ENCODE assay signal across 8 cellular contexts in the genomic region with DNA sequence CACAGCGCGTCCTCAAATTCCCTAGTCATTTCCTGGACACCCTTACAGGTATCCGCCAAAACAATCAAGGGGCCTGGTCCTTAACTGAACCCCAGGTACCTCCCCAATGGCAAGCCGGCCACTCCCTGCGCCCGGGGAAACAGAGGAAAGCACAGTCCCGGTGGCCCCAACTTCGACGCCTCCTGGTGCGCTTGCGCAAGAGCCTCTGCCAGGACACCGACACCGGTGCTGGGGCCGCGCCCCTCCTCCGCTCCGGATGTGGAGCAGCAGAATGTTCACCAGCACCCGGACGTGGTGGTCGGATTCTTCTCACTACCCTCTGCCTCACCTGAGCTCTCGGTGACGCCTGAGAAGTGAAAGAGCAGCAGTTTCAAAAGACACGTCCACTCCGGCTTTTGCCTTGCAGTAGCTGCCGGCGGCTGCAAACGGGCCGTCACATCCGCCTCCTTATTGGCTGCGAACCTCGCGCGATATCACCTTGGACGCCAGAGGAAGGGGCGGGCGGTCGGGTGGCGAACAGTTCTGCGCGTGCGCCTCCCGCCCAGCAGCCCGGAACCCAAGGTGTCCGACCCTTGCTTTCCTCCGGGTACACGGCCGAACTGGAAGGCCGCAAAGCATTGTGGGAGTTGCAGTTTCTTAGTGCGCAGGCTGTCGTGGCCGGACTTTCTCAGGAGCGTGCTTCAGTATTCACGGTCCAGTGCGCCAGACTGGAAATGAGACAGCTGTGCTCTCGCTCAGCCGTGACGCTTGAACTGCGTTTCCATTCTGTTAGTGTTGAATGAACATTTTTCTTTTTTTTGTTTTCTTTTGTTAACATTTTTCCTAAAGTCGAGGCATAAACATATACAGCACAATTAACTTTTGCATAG. TPM values are rescaled to one million over a fixed set of nuclear protein-coding genes. Genes with fewer than 3 reads are reported as not detected.
DNase-seq lines count a peak whose midpoint lies in the region; ATAC-seq and TF ChIP-seq lines count a peak whose summit lies in the region.

A gene with protein sequence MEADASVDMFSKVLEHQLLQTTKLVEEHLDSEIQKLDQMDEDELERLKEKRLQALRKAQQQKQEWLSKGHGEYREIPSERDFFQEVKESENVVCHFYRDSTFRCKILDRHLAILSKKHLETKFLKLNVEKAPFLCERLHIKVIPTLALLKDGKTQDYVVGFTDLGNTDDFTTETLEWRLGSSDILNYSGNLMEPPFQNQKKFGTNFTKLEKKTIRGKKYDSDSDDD (minus strand): TSS at position 423 of the 869 bp plus-strand sequence. CDS start 3,123 bp downstream, outside the sequence.

- WGBS in esophagus squamous epithelium, 2 donors: 0 to 1% methylated on average over 28 to 44 of the region's 59 CpGs

- peaks cover 50% of the 10 kb centered on the region for H3K4me1 Mint-ChIP-seq in activated T-cell treated with anti-CD3 and anti-CD28 coated beads, Interleukin-2, amount 50 U/mL, for 4 hours (ENCODE audit: low read depth)

- H3K9ac ChIP-seq in KMS-11: peak within 1 kb of the TSS; percentile 76

- CTCF ChIA-PET in Panc1 (lab: Charles Lee): interaction anchor here (0.6 kb wide), 1 partner anchor 9 kb away, joined by 3 read pairs; no protein-coding TSS in a partner anchor

- no peak for TF ChIP-seq CTCF in KMS-11 (conservative IDR thresholded peaks at IDR 0.05; ENCODE audit: low read depth, low read length)
- TF ChIP-seq CTCF in Panc1 (IDR thresholded peaks at IDR 0.05): no peak
- TF ChIP-seq CTCF in esophagus squamous epithelium (IDR thresholded peaks at IDR 0.05): peak in 2 of 6 experiments; percentile 3 to 34

- intact Hi-C loops in Panc1 (cut with micrococcal nuclease; ENCODE audit: unreplicated experiment): loop anchor here (5.0 kb wide), 1 partner anchor 154 kb away; a partner anchor contains a TSS
- intact Hi-C loops in esophagus squamous epithelium (cut with DNase I): loop anchor here (10.0 kb wide), 2 partner anchors 149 to 151 kb away; a partner anchor contains a TSS

- H4K20me1 ChIP-seq in KMS-11 (ENCODE audit: insufficient read depth): peaks cover 22% of the 10 kb centered on the region

- H3K4me3 ChIP-seq in KMS-11 (IDR thresholded peaks at IDR 0.05; ENCODE audit: insufficient read depth, low read depth, low read length) (peak within 1 kb of the TSS; percentile 86), Panc1 (ENCODE audit: low read depth in 2 of 2, low read length in 2 of 2) (peak within 1 kb of the TSS; percentile 89 to 96), esophagus squamous epithelium (peak within 1 kb of the TSS; percentile 69 to 96 (median 75))

- H3K27me3 Mint-ChIP-seq in activated T-cell treated with anti-CD3 and anti-CD28 coated beads, Interleukin-2, amount 50 U/mL, for 4 hours (ENCODE audit: low read depth): no peaks in the 10 kb centered on the region

- H3K36me3 Mint-ChIP-seq in activated T-cell treated with anti-CD3 and anti-CD28 coated beads, Interleukin-2, amount 50 U/mL, for 4 hours (ENCODE audit: insufficient read depth): peaks cover 14% of the 10 kb centered on the region

- peak within 1 kb of the TSS; percentile 40 for H3K27ac ChIP-seq in KMS-11
- H3K27ac ChIP-seq in Panc1 (ENCODE audit: low read length): peak within 1 kb of the TSS; percentile 94
- peak within 1 kb of the TSS; percentile 84 to 97 (median 94) for H3K27ac ChIP-seq in esophagus squamous epithelium

- ATAC-seq in GM21786 (IDR thresholded peaks at IDR 0.05; ENCODE audit: unreplicated experiment): peak; percentile 62
- peak; percentile 93 for ATAC-seq in Panc1
- peak; percentile 80 to 83 for ATAC-seq in activated T-cell treated with anti-CD3 and anti-CD28 coated beads, Interleukin-2, amount 50 U/mL, for 4 hours

- H3K27me3 ChIP-seq in KMS-11 (ENCODE audit: insufficient read depth, low read depth): no peaks in the 10 kb centered on the region
- no peaks in the 10 kb centered on the region for H3K27me3 ChIP-seq in Panc1 (ENCODE audit: control insufficient read depth, insufficient read depth, low read length)
- no peaks in the 10 kb centered on the region for H3K27me3 ChIP-seq in esophagus squamous epithelium

- H3K9me3 ChIP-seq in Panc1 (ENCODE audit: control insufficient read depth, insufficient read depth, low read depth, low read length) (no peaks in the 10 kb centered on the region), esophagus squamous epithelium (no peaks in the 10 kb centered on the region)

- POLR2A ChIA-PET in Panc1 (lab: Charles Lee): interaction anchor here (0.5 to 0.6 kb wide), 2 partner anchors 11 kb away, joined by 3 to 5 read pairs; no protein-coding TSS in a partner anchor

- in situ Hi-C loops in Panc1 (cut with HindIII; ENCODE audit: low pct_unique_long_range_greater_than_20kb, low sequenced_read_pairs): no loop called here

- H3K36me3 ChIP-seq in KMS-11 (ENCODE audit: insufficient read depth) (no peaks in the 10 kb centered on the region), Panc1 (ENCODE audit: control insufficient read depth, insufficient read depth, low read length) (peaks cover 12% of the 10 kb centered on the region), esophagus squamous epithelium (peaks cover 0 to 21% (median 11%) of the 10 kb centered on the region in 3 donors)

- peak within 1 kb of the TSS; percentile 83 for H2AFZ ChIP-seq in KMS-11 (ENCODE audit: low read depth)

- TF ChIP-seq POLR2A in esophagus squamous epithelium (IDR thresholded peaks at IDR 0.05): peak in 2 of 4 donors; percentile 34 to 69

- no TSS peak for BruUV-seq in Panc1 (replicated peaks; lab: Mats Ljungman, UMichigan)

- DNase-seq in DMS79 treated with DMSO at 0.1 percent for 48 hours (lab: John Stamatoyannopoulos, UW): peak; percentile 99
- peak; percentile 95 for DNase-seq in Panc1 (ENCODE audit: low read depth, low spot score)
- peak; percentile 95 for DNase-seq in activated T-cell treated with anti-CD3 and anti-CD28 coated beads, Interleukin-2, amount 50 U/mL, for 4 hours
- peak; percentile 96 for DNase-seq in esophagus squamous epithelium (lab: John Stamatoyannopoulos, UW)
- DNase-seq in myocyte (ENCODE audit: low read depth): peak; percentile 100
- DNase-seq in stimulated activated CD8-positive, alpha-beta memory T cell treated with anti-CD3 and anti-CD28 coated beads, Interleukin-7, amount 100 ng/mL, for 48 hours (ENCODE audit: extremely low read depth in 1 of 2, low read depth in 1 of 2): peak; percentile 94 to 96

- peaks cover 62% of the 10 kb centered on the region for H3K79me2 ChIP-seq in KMS-11 (ENCODE audit: insufficient read depth, low read depth)

- H3K4me1 ChIP-seq in KMS-11 (ENCODE audit: low read depth, poor library complexity, severe bottlenecking): peaks cover 40% of the 10 kb centered on the region
- peaks cover 32% of the 10 kb centered on the region; the same call in 1 of the 2 replicates for H3K4me1 ChIP-seq in Panc1 (ENCODE audit: control insufficient read depth, insufficient read depth, low read length)
- peaks cover 9 to 52% (median 32%) of the 10 kb centered on the region in 3 donors for H3K4me1 ChIP-seq in esophagus squamous epithelium

- H3K9me3 Mint-ChIP-seq in activated T-cell treated with anti-CD3 and anti-CD28 coated beads, Interleukin-2, amount 50 U/mL, for 4 hours: no peaks in the 10 kb centered on the region

- no peak within 1 kb of the TSS for H3K4me3 Mint-ChIP-seq in activated T-cell treated with anti-CD3 and anti-CD28 coated beads, Interleukin-2, amount 50 U/mL, for 4 hours

- peak within 1 kb of the TSS; percentile 99 for H3K4me2 ChIP-seq in KMS-11

RNA-seq across cellular contexts. Expression of the gene that starts here (rescaled TPM):
- total RNA-seq in Panc1 (2021; ENCODE audit: unreplicated experiment) (47.0 TPM), esophagus squamous epithelium (10 to 100 TPM; 32.8 to 56.2 (median 47.5) TPM), myocyte (51.9 and 57.0 TPM in 2 replicates)
- polyA plus RNA-seq in Panc1 (2012; ENCODE audit: insufficient read length): 21.6 TPM
- 10 to 100 TPM; 34.3 to 36.3 (median 35.6) TPM for total RNA-seq in activated T-cell treated with anti-CD3 and anti-CD28 coated beads, Interleukin-2, amount 50 U/mL, for 4 hours
- 19.3 TPM for polyA plus RNA-seq in myocyte (2012)

Comparison
In these comparisons a context has a peak if more than half of its experiments do, and no peak if none do; other contexts are left out.
1. Peak in every context shown above with its lines: DNase-seq, ATAC-seq, H3K4me3 ChIP-seq and H3K27ac ChIP-seq.
2. H3K27ac ChIP-seq: peak in every context shown above with its lines; median percentile 94 in esophagus squamous epithelium; 94 in Panc1; 40 in KMS-11.